Comparison of ENCODE assay signal across 1 cellular context in genomic region chr20:35598899-35599775, GRCh38.
TF ChIP-seq lines count a peak whose summit lies in the region.

No MANE protein-coding gene starts in this region.

TF ChIP-seq in IMR-90, 13 proteins besides CTCF, POLR2A, EP300 and RAD21 (continued from another document):
- TF ChIP-seq ELK1 (IDR thresholded peaks at IDR 0.05; ENCODE audit: borderline replicate concordance, low read depth, low read length), result no peak
- no peak for TF ChIP-seq RFX5 (IDR thresholded peaks at IDR 0.05; ENCODE audit: low read depth, low read length)
